ENCODE assay signal across 11 cellular contexts in the genomic region with DNA sequence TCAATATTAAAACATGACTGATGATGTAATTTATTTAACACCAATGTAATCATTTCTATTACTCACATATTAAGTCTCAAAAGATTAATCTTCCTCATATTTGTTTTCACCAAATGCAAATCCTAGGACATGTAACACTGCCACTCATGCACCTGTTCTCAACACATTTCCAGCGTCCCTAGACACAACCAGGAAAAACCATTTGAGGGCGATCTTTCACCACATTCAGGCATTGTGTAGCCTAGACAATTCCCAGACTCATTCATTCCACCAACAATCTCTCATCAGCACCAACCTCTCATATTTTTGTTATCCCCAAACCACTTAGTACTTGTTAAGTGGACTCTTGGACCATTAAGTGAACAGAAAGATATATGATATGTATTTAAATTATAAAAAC.
DNase-seq lines count a peak whose midpoint lies in the region; ATAC-seq and TF ChIP-seq lines count a peak whose summit lies in the region.
"Had no signal": no experiment of that assay in that cellular context is flagged by ENCODE, and none has a peak within 500 bp of the region (broad histone marks: within the 10 kb centered on the region; RNA-seq: fewer than 3 reads in every experiment).

No MANE protein-coding gene starts in this region.

- H3K4ac ChIP-seq in H9 (ENCODE audit: low read depth, low read length), result no peak overlapping the region

- H3K4me1 Mint-ChIP-seq in H9, result 0 out of 4 replicates have a peak, but pooled peaks cover 0 to 1% of the 10 kb centered on the region in 2 experiments
- H3K4me1 Mint-ChIP-seq in endodermal cell, result peaks cover 5% of the 10 kb centered on the region
- H3K4me1 Mint-ChIP-seq in activated naive CD4-positive, alpha-beta T cell treated with anti-CD3 and anti-CD28 coated beads for 36 hours (ENCODE audit: low read depth), result no peaks in the 10 kb centered on the region

- H2AK5ac ChIP-seq in H9 (ENCODE audit: insufficient read length, low read length), result no peak overlapping the region

- H3K36me3 Mint-ChIP-seq in H9 (ENCODE audit: insufficient read depth in 1 of 3, low read depth in 3 of 3), result no peaks in the 10 kb centered on the region; a peak in 2 of 7 replicates
- H3K36me3 Mint-ChIP-seq in endodermal cell (ENCODE audit: low read depth), result peaks cover 5% of the 10 kb centered on the region
- peaks cover 5% of the 10 kb centered on the region for H3K36me3 Mint-ChIP-seq in activated naive CD4-positive, alpha-beta T cell treated with anti-CD3 and anti-CD28 coated beads for 36 hours (ENCODE audit: low read depth)

- H2BK12ac ChIP-seq in H9 (ENCODE audit: insufficient read length, low read depth, low read length), result no peak overlapping the region

- no peak for ATAC-seq in HG02884 (IDR thresholded peaks at IDR 0.05; ENCODE audit: unreplicated experiment)
- ATAC-seq: lower lobe of right lung, sciatic nerve had no signal

- DNase-seq in H9 (no peak), NCI-H345 (lab: John Stamatoyannopoulos, UW) (peak; percentile 79), endodermal cell (peak; percentile 63), HCEC 1CT (no peak), Ammon's horn (ENCODE audit: low spot score) (no peak)
- DNase-seq in activated naive CD4-positive, alpha-beta T cell treated with anti-CD3 and anti-CD28 coated beads for 36 hours, result no peak
- DNase-seq: lower lobe of right lung had no signal

- H3K27me3 Mint-ChIP-seq in H9 (ENCODE audit: low read depth), result no peaks in the 10 kb centered on the region
- H3K27me3 Mint-ChIP-seq in endodermal cell (ENCODE audit: insufficient read depth), result no peaks in the 10 kb centered on the region
- H3K27me3 Mint-ChIP-seq in activated naive CD4-positive, alpha-beta T cell treated with anti-CD3 and anti-CD28 coated beads for 36 hours (ENCODE audit: low read depth), result peaks cover 9% of the 10 kb centered on the region

- H2BK20ac ChIP-seq in H9 (ENCODE audit: low read depth, low read length, poor library complexity, severe bottlenecking), result no peak overlapping the region

- H3K9me3 Mint-ChIP-seq in H9, result no peaks in the 10 kb centered on the region; a peak in 1 of 5 replicates
- H3K9me3 Mint-ChIP-seq in endodermal cell, result no peaks in the 10 kb centered on the region
- no peaks in the 10 kb centered on the region for H3K9me3 Mint-ChIP-seq in activated naive CD4-positive, alpha-beta T cell treated with anti-CD3 and anti-CD28 coated beads for 36 hours

- no peaks in the 10 kb centered on the region for H3K27me3 ChIP-seq in H9 (ENCODE audit: insufficient read depth, low read length)
- H3K27me3 ChIP-seq in endodermal cell (ENCODE audit: control insufficient read depth, insufficient read depth, low read length, poor library complexity, severe bottlenecking), result no peaks in the 10 kb centered on the region
- H3K27me3 ChIP-seq: SJSA1 had no signal

- H2BK15ac ChIP-seq in H9 (ENCODE audit: low read depth, low read length), result no peak overlapping the region

- no peak overlapping the region for H3K14ac ChIP-seq in H9 (ENCODE audit: insufficient read depth, low read length)

- no peak overlapping the region for H3K56ac ChIP-seq in H9 (ENCODE audit: insufficient read length, low read depth, low read length)

- no peak overlapping the region for H3K23ac ChIP-seq in H9 (ENCODE audit: insufficient read length, low read depth, low read length)

- no peak overlapping the region for H3K9ac ChIP-seq in H9 (ENCODE audit: extremely low read depth, insufficient read length, low read length)
- H3K9ac ChIP-seq in endodermal cell (ENCODE audit: extremely low read depth, low read length, poor library complexity, severe bottlenecking), result no peak overlapping the region

- CTCF ChIA-PET in activated naive CD4-positive, alpha-beta T cell treated with anti-CD3 and anti-CD28 coated beads for 36 hours (lab: Charles Lee), result no interaction called here

- H3K4me3 ChIP-seq in endodermal cell (ENCODE audit: low read length), result no peak overlapping the region
- H3K4me3 ChIP-seq: lower lobe of right lung, SJSA1 had no signal

- H3K23me2 ChIP-seq in H9 (ENCODE audit: insufficient read length, low read depth, low read length, poor library complexity, severe bottlenecking), result no peaks in the 10 kb centered on the region

- H2AFZ ChIP-seq in H9 (ENCODE audit: low read length), result no peak overlapping the region

- H3K27ac ChIP-seq in C4-2B (no peak overlapping the region), H9 (ENCODE audit: insufficient read length, low read depth, low read length) (no peak overlapping the region), endodermal cell (ENCODE audit: low read depth, low read length) (no peak overlapping the region)
- H3K27ac ChIP-seq: lower lobe of right lung, SJSA1 had no signal

- no peak overlapping the region for H3T11ph ChIP-seq in H9 (ENCODE audit: low read length)

- H3K9me3 ChIP-seq in H9 (ENCODE audit: control insufficient read depth, low read depth, low read length) (no peaks in the 10 kb centered on the region), endodermal cell (ENCODE audit: control insufficient read depth, low read length) (no peaks in the 10 kb centered on the region)
- H3K9me3 ChIP-seq: lower lobe of right lung, SJSA1 had no signal

- no peaks in the 10 kb centered on the region for H4K20me1 ChIP-seq in H9 (ENCODE audit: control insufficient read depth, insufficient read depth, insufficient read length)

- H4K8ac ChIP-seq in H9 (replicated peaks; ENCODE audit: insufficient read length, low read depth, low read length), result no peak overlapping the region

- H3K36me3 ChIP-seq in endodermal cell (ENCODE audit: control insufficient read depth, insufficient read depth, low read length), result no peaks in the 10 kb centered on the region
- H3K36me3 ChIP-seq: lower lobe of right lung, SJSA1 had no signal

- intact Hi-C loops in activated naive CD4-positive, alpha-beta T cell treated with anti-CD3 and anti-CD28 coated beads for 36 hours (cut with micrococcal nuclease), result no loop called here

- H4K5ac ChIP-seq in H9 (ENCODE audit: insufficient read length, low read depth, low read length), result no peak overlapping the region

- no peak overlapping the region for H3K27ac Mint-ChIP-seq in H9
- H3K27ac Mint-ChIP-seq in endodermal cell, result no peak overlapping the region
- no peak overlapping the region for H3K27ac Mint-ChIP-seq in activated naive CD4-positive, alpha-beta T cell treated with anti-CD3 and anti-CD28 coated beads for 36 hours

- H2BK120ac ChIP-seq in H9 (ENCODE audit: low read depth, low read length, poor library complexity, severe bottlenecking), result no peak overlapping the region

- H3K4me2 ChIP-seq in H9 (ENCODE audit: insufficient read depth, insufficient read length, low read length), result no peak overlapping the region

- no CpG with 5 or more reads among the region's 2 CpGs for WGBS in H9 (ENCODE audit: extremely low coverage, insufficient read length, low lambda C conversion rate)
- WGBS in endodermal cell (ENCODE audit: insufficient coverage in 1 of 2, insufficient read length in 1 of 2), 2 experiments, result 63 to 76% methylated on average over 2 of the region's 2 CpGs

- H3K4me1 ChIP-seq in H9 (ENCODE audit: insufficient read depth, low read length), result no peaks in the 10 kb centered on the region
- no peaks in the 10 kb centered on the region for H3K4me1 ChIP-seq in endodermal cell (ENCODE audit: control insufficient read depth, insufficient read depth, low read length)
- H3K4me1 ChIP-seq: lower lobe of right lung had no signal

- H3K79me1 ChIP-seq in H9 (ENCODE audit: insufficient read depth, low read depth, low read length, poor library complexity, severe bottlenecking), result no peaks in the 10 kb centered on the region

- H3K79me2 ChIP-seq in H9 (ENCODE audit: insufficient read depth, low read length), result no peaks in the 10 kb centered on the region

- no peak overlapping the region for H2BK5ac ChIP-seq in H9 (ENCODE audit: insufficient read length, low read length)

- no peak overlapping the region for H3K18ac ChIP-seq in H9 (ENCODE audit: insufficient read length, low read depth, low read length)

- H4K91ac ChIP-seq in H9 (ENCODE audit: insufficient read length, low read depth, low read length), result no peak overlapping the region

- TF ChIP-seq CTCF in C4-2B (conservative IDR thresholded peaks at IDR 0.05), result peak; percentile 43
- TF ChIP-seq CTCF in H9 (conservative IDR thresholded peaks at IDR 0.05), result peak; percentile 63
- peak; percentile 68 for TF ChIP-seq CTCF in endodermal cell (conservative IDR thresholded peaks at IDR 0.05)

- H3K4me3 Mint-ChIP-seq in H9 (no peak overlapping the region), endodermal cell (no peak overlapping the region)
- H3K4me3 Mint-ChIP-seq in activated naive CD4-positive, alpha-beta T cell treated with anti-CD3 and anti-CD28 coated beads for 36 hours, result no peak overlapping the region

Comparison
In these comparisons a context has a peak if more than half of its experiments do, and no peak if none do; other contexts are left out.
1. DNase-seq: peak in NCI-H345 (single experiment) and endodermal cell (single experiment); none in H9 (single experiment), HCEC 1CT (single experiment), activated naive CD4-positive, alpha-beta T cell treated with anti-CD3 and anti-CD28 coated beads for 36 hours (single experiment) and Ammon's horn (single experiment).
2. Peak in every context shown above with its lines, with median percentiles within 50 percentile points of each other: CTCF ChIP-seq.